11 cellular contexts compared by ENCODE assay signal in genomic region chr3:10357592-10358308, GRCh38. TPM values are rescaled to one million over a fixed set of nuclear protein-coding genes. Genes with fewer than 3 reads are reported as not detected.
DNase-seq lines count a peak whose midpoint lies in the region; ATAC-seq and TF ChIP-seq lines count a peak whose summit lies in the region.
"Had no signal": no experiment of that assay in that cellular context is flagged by ENCODE, and none has a peak within 500 bp of the region (broad histone marks: within the 10 kb centered on the region; RNA-seq: fewer than 3 reads in every experiment).

No MANE protein-coding gene starts in this region.

- H3K4me3 ChIP-seq in left ventricle myocardium inferior, result no peak overlapping the region
- no peak overlapping the region for H3K4me3 ChIP-seq in OCI-LY3 (ENCODE audit: low read length)
- no peak overlapping the region for H3K4me3 ChIP-seq in fibroblast of pulmonary artery (replicated peaks; ENCODE audit: low read depth, low read length)
- no peak overlapping the region for H3K4me3 ChIP-seq in upper lobe of right lung
- H3K4me3 ChIP-seq: uterus had no signal

- no peaks in the 10 kb centered on the region for H3K79me2 ChIP-seq in OCI-LY3 (ENCODE audit: low read length)

- H3K36me3 Mint-ChIP-seq in T-helper 2 cell treated with Interferon-gamma antibody and Interleukin-4, amounts not matched to agents 5 μg/mL and 100 μg/mL, for 36 hours (ENCODE audit: low read depth), result no peaks in the 10 kb centered on the region
- H3K36me3 Mint-ChIP-seq: activated naive CD4-positive, alpha-beta T cell treated with anti-CD3 and anti-CD28 coated beads, Interleukin-2, amount 50 U/mL, for 24 hours; natural killer cell treated with Interleukin-12 subunit alpha and Interleukin-12 subunit beta and Interleukin-15 and Interleukin-18, amount 100 ng/mL, for 72 hours had no signal

- H3K4me2 ChIP-seq in OCI-LY3 (ENCODE audit: low read length), result peak overlapping the region; percentile 20

- no peaks in the 10 kb centered on the region for H4K20me1 ChIP-seq in OCI-LY3 (ENCODE audit: insufficient read depth, low read length)

- H3K9me3 ChIP-seq in left ventricle myocardium inferior (replicated peaks), result no peaks in the 10 kb centered on the region
- no peaks in the 10 kb centered on the region for H3K9me3 ChIP-seq in OCI-LY3 (ENCODE audit: insufficient read depth, low read length)
- no peaks in the 10 kb centered on the region for H3K9me3 ChIP-seq in upper lobe of right lung
- H3K9me3 ChIP-seq: uterus had no signal

- H3K36me3 ChIP-seq in left ventricle myocardium inferior, result no peaks in the 10 kb centered on the region
- no peaks in the 10 kb centered on the region for H3K36me3 ChIP-seq in OCI-LY3 (replicated peaks; ENCODE audit: low read depth, low read length)
- no peaks in the 10 kb centered on the region for H3K36me3 ChIP-seq in upper lobe of right lung
- H3K36me3 ChIP-seq: uterus had no signal

- H2AFZ ChIP-seq in OCI-LY3 (ENCODE audit: low read depth, low read length), result no peak overlapping the region; the same call in 1 of the 2 replicates

- no peaks in the 10 kb centered on the region for H3K4me1 Mint-ChIP-seq in T-helper 2 cell treated with Interferon-gamma antibody and Interleukin-4, amounts not matched to agents 5 μg/mL and 100 μg/mL, for 36 hours (ENCODE audit: low read depth)

- ATAC-seq in Right ventricle myocardium inferior, result peak; percentile 51
- peak; percentile 48 for ATAC-seq in upper lobe of right lung

- TF ChIP-seq CTCF in left ventricle myocardium inferior (IDR thresholded peaks at IDR 0.05; ENCODE audit: borderline replicate concordance) (no peak), OCI-LY3 (IDR thresholded peaks at IDR 0.05; ENCODE audit: low read depth, low read length) (no peak), fibroblast of pulmonary artery (IDR thresholded peaks at IDR 0.05; ENCODE audit: low read length, missing control alignments) (no peak), upper lobe of right lung (IDR thresholded peaks at IDR 0.05) (no peak)

- intact Hi-C loops in Right ventricle myocardium inferior (cut with DNase I), result no loop called here
- intact Hi-C loops in left ventricle myocardium inferior (cut with micrococcal nuclease), result no loop called here
- intact Hi-C loops in upper lobe of right lung (cut with DNase I), result no loop called here

- H3K27me3 Mint-ChIP-seq in T-helper 2 cell treated with Interferon-gamma antibody and Interleukin-4, amounts not matched to agents 5 μg/mL and 100 μg/mL, for 36 hours (ENCODE audit: low read depth), result peaks cover 3% of the 10 kb centered on the region

- H3K27me3 ChIP-seq in left ventricle myocardium inferior (ENCODE audit: low read depth), result peaks cover 22% of the 10 kb centered on the region
- peaks cover 42% of the 10 kb centered on the region for H3K27me3 ChIP-seq in OCI-LY3 (ENCODE audit: low read depth, low read length)
- H3K27me3 ChIP-seq in upper lobe of right lung, result no peaks in the 10 kb centered on the region
- H3K27me3 ChIP-seq: uterus had no signal

- H3K4me1 ChIP-seq in left ventricle myocardium inferior, result peaks cover 23% of the 10 kb centered on the region
- peaks cover 10% of the 10 kb centered on the region for H3K4me1 ChIP-seq in OCI-LY3 (ENCODE audit: low read length)
- H3K4me1 ChIP-seq in upper lobe of right lung, result no peaks in the 10 kb centered on the region
- H3K4me1 ChIP-seq: uterus had no signal

- no peak overlapping the region for H3K9ac ChIP-seq in OCI-LY3 (ENCODE audit: low read length)

- DNase-seq in Right ventricle myocardium inferior (ENCODE audit: missing footprints), result no peak
- no peak for DNase-seq in left ventricle myocardium inferior
- DNase-seq in fibroblast of pulmonary artery (ENCODE audit: low read depth), result peak; percentile 89
- no peak for DNase-seq in upper lobe of right lung
- no peak for DNase-seq in activated T-cell treated with anti-CD3 and anti-CD28 coated beads, Interleukin-2, amount 50 U/mL, for 48 hours
- no peak for DNase-seq in cerebellum (ENCODE audit: low spot score)
- no peak for DNase-seq in T-helper 2 cell treated with Interferon-gamma antibody and Interleukin-4, amounts not matched to agents 5 μg/mL and 100 μg/mL, for 36 hours (ENCODE audit: low spot score)
- DNase-seq: uterus had no signal

- no peaks in the 10 kb centered on the region for H3K9me3 Mint-ChIP-seq in T-helper 2 cell treated with Interferon-gamma antibody and Interleukin-4, amounts not matched to agents 5 μg/mL and 100 μg/mL, for 36 hours
- H3K9me3 Mint-ChIP-seq: activated naive CD4-positive, alpha-beta T cell treated with anti-CD3 and anti-CD28 coated beads, Interleukin-2, amount 50 U/mL, for 24 hours; natural killer cell treated with Interleukin-12 subunit alpha and Interleukin-12 subunit beta and Interleukin-15 and Interleukin-18, amount 100 ng/mL, for 72 hours had no signal

- H3K27ac Mint-ChIP-seq in T-helper 2 cell treated with Interferon-gamma antibody and Interleukin-4, amounts not matched to agents 5 μg/mL and 100 μg/mL, for 36 hours, result no peak overlapping the region
- H3K27ac Mint-ChIP-seq: activated naive CD4-positive, alpha-beta T cell treated with anti-CD3 and anti-CD28 coated beads, Interleukin-2, amount 50 U/mL, for 24 hours; natural killer cell treated with Interleukin-12 subunit alpha and Interleukin-12 subunit beta and Interleukin-15 and Interleukin-18, amount 100 ng/mL, for 72 hours had no signal

- no peak overlapping the region for H3K4me3 Mint-ChIP-seq in T-helper 2 cell treated with Interferon-gamma antibody and Interleukin-4, amounts not matched to agents 5 μg/mL and 100 μg/mL, for 36 hours
- H3K4me3 Mint-ChIP-seq: activated naive CD4-positive, alpha-beta T cell treated with anti-CD3 and anti-CD28 coated beads, Interleukin-2, amount 50 U/mL, for 24 hours; natural killer cell treated with Interleukin-12 subunit alpha and Interleukin-12 subunit beta and Interleukin-15 and Interleukin-18, amount 100 ng/mL, for 72 hours had no signal

- no peak overlapping the region for H3K27ac ChIP-seq in left ventricle myocardium inferior (replicated peaks)
- no peak overlapping the region for H3K27ac ChIP-seq in OCI-LY3 (ENCODE audit: low read length)
- H3K27ac ChIP-seq in upper lobe of right lung, result no peak overlapping the region
- H3K27ac ChIP-seq: uterus had no signal

RNA-seq across cellular contexts. Expression of gene SEC13, which starts 36.8 kb away (rescaled TPM):
- total RNA-seq in Right ventricle myocardium inferior (52.4 TPM), left ventricle myocardium inferior (52.3 TPM), upper lobe of right lung (81.3 TPM), cerebellum (61.3 TPM)
